In genomic region chr3:100044369-100044768, GRCh38 we compare ENCODE assay signal across 8 cellular contexts.
DNase-seq lines count a peak whose midpoint lies in the region; ATAC-seq lines count a peak whose summit lies in the region.

No MANE protein-coding gene starts in this region.

- no peaks in the 10 kb centered on the region for H3K36me3 Mint-ChIP-seq in naive B cell

- no peaks in the 10 kb centered on the region for H3K27me3 Mint-ChIP-seq in naive B cell

- no peaks in the 10 kb centered on the region for H3K9me3 Mint-ChIP-seq in naive B cell

- DNase-seq in NAMALWA (ENCODE audit: low spot score) (peak; percentile 79), naive B cell (peak; percentile 81), cerebellar nuclear complex (lab: John Stamatoyannopoulos, UW) (no peak), DMS79 (lab: John Stamatoyannopoulos, UW) (no peak), COR-L47 (lab: John Stamatoyannopoulos, UW) (no peak)
- no peak for DNase-seq in stimulated activated CD4-positive, alpha-beta T cell treated with anti-CD3 and anti-CD28 coated beads, Interleukin-2, amount 100 ng/mL, for 24 hours

- peaks cover 62 to 92% (median 89%) of the 10 kb centered on the region in 3 donors for H3K4me1 Mint-ChIP-seq in naive B cell

- peak overlapping the region in 5 of 6 donors; percentile 87 to 94 (median 90) for H3K27ac Mint-ChIP-seq in naive B cell

- peak overlapping the region; percentile 58 to 87 (median 74) for H3K4me3 Mint-ChIP-seq in naive B cell

- ATAC-seq in GM18511 (IDR thresholded peaks at IDR 0.05; ENCODE audit: unreplicated experiment) = peak; percentile 74
- peak; percentile 78 for ATAC-seq in HG02642 (IDR thresholded peaks at IDR 0.05; ENCODE audit: poor library complexity, unreplicated experiment)
- peak; percentile 80 to 81 for ATAC-seq in naive B cell (ENCODE audit: low read depth in 2 of 2)

Comparison
In these comparisons a context has a peak if more than half of its experiments do, and no peak if none do; other contexts are left out.
1. DNase-seq: peak in NAMALWA (single experiment) and naive B cell (single experiment); none in cerebellar nuclear complex (0 of 2), DMS79 (single experiment), COR-L47 (single experiment) and stimulated activated CD4-positive, alpha-beta T cell treated with anti-CD3 and anti-CD28 coated beads, Interleukin-2, amount 100 ng/mL, for 24 hours (0 of 2).
2. Peak in every context shown above with its lines, with median percentiles within 50 percentile points of each other: ATAC-seq.